ENCODE assay signal across 13 cellular contexts in genomic region chrX:151975228-151975593, GRCh38. TPM values are rescaled to one million over a fixed set of nuclear protein-coding genes. Genes with fewer than 3 reads are reported as not detected.
DNase-seq lines count a peak whose midpoint lies in the region; ATAC-seq, FAIRE-seq and TF ChIP-seq lines count a peak whose summit lies in the region.
"Had no signal": no experiment of that assay in that cellular context is flagged by ENCODE, and none has a peak within 500 bp of the region (broad histone marks: within the 10 kb centered on the region; RNA-seq: fewer than 3 reads in every experiment).

No MANE protein-coding gene starts in this region.

- peaks cover 9% of the 10 kb centered on the region for H3K27me3 Mint-ChIP-seq in mesothelial cell of epicardium (ENCODE audit: low read depth)

- DNase-seq in A549 (ENCODE audit: low read depth in 1 of 2, low spot score in 1 of 2) (no peak), bronchial epithelial cell (ENCODE audit: low read depth) (no peak), mesothelial cell of epicardium (ENCODE audit: low spot score in 2 of 2, unreplicated experiment in 2 of 2) (no peak), upper lobe of left lung (no peak)
- no peak for DNase-seq in effector CD8-positive, alpha-beta T cell (lab: John Stamatoyannopoulos, UW)
- DNase-seq: activated gamma-delta T cell treated with Interleukin-2 at 50 U/mL for 16 hours had no signal

- peaks cover 45% of the 10 kb centered on the region for H3K4me1 Mint-ChIP-seq in mesothelial cell of epicardium

- ATAC-seq in A549 (no peak), GM18858 (IDR thresholded peaks at IDR 0.05; ENCODE audit: unreplicated experiment) (no peak), HG02798 (IDR thresholded peaks at IDR 0.05; ENCODE audit: poor library complexity, unreplicated experiment) (no peak), upper lobe of left lung (ENCODE audit: low FRiP score in 2 of 2) (no peak)

- no peaks in the 10 kb centered on the region for H3K36me3 ChIP-seq in HUES64 (ENCODE audit: insufficient read depth, low read length)
- H3K36me3 ChIP-seq in bronchial epithelial cell (ENCODE audit: control insufficient read depth, insufficient read depth, low read length), result no peaks in the 10 kb centered on the region
- no peaks in the 10 kb centered on the region for H3K36me3 ChIP-seq in upper lobe of left lung

- H3K4me2 ChIP-seq in A549, result peak overlapping the region; percentile 98

- no peak overlapping the region for H3K9ac ChIP-seq in HUES64 (ENCODE audit: low read depth, low read length)

- peak overlapping the region; percentile 57 for H3K4me3 Mint-ChIP-seq in mesothelial cell of epicardium

- H3K36me3 Mint-ChIP-seq in mesothelial cell of epicardium, result no peaks in the 10 kb centered on the region

- TF ChIP-seq EP300 in A549 (IDR thresholded peaks at IDR 0.05), result no peak
- no peak for TF ChIP-seq EP300 in upper lobe of left lung (IDR thresholded peaks at IDR 0.05)

- peak overlapping the region; percentile 44 for H3K27ac Mint-ChIP-seq in mesothelial cell of epicardium

- peaks cover 30% of the 10 kb centered on the region for H3K27me3 ChIP-seq in HUES64 (ENCODE audit: insufficient read depth, low read length)
- no peaks in the 10 kb centered on the region for H3K27me3 ChIP-seq in bronchial epithelial cell (ENCODE audit: control insufficient read depth, insufficient read depth, low read length)
- H3K27me3 ChIP-seq in upper lobe of left lung, result peaks cover 0 to 6% (median 0%) of the 10 kb centered on the region in 4 donors
- H3K27me3 ChIP-seq: testis had no signal

- H3K27ac ChIP-seq in A549, result peak overlapping the region; percentile 96 to 97
- no peak overlapping the region for H3K27ac ChIP-seq in HUES64 (ENCODE audit: low read depth, low read length)
- no peak overlapping the region for H3K27ac ChIP-seq in upper lobe of left lung
- H3K27ac ChIP-seq: testis had no signal

- H3K9me3 ChIP-seq in A549 (no peaks in the 10 kb centered on the region), HUES64 (ENCODE audit: insufficient read depth, low read depth, low read length) (no peaks in the 10 kb centered on the region), upper lobe of left lung (no peaks in the 10 kb centered on the region)
- H3K9me3 ChIP-seq: testis had no signal

- FAIRE-seq in A549 (lab: Jason Lieb, UNC) (no peak), bronchial epithelial cell (lab: Jason Lieb, UNC) (no peak)
- FAIRE-seq: D721Med had no signal

- H3K4me1 ChIP-seq in A549, result peaks cover 31% of the 10 kb centered on the region
- no peaks in the 10 kb centered on the region for H3K4me1 ChIP-seq in HUES64 (ENCODE audit: insufficient read depth, low read length)
- peaks cover 0 to 4% (median 0%) of the 10 kb centered on the region in 4 donors for H3K4me1 ChIP-seq in upper lobe of left lung
- H3K4me1 ChIP-seq: testis had no signal

- TF ChIP-seq POLR2A in A549 (IDR thresholded peaks at IDR 0.05; ENCODE audit: low read length) (no peak), upper lobe of left lung (IDR thresholded peaks at IDR 0.05) (no peak)

- peak overlapping the region; percentile 76 for H3K4me3 ChIP-seq in A549
- H3K4me3 ChIP-seq in HUES64 (ENCODE audit: low read length), result peak overlapping the region; percentile 45
- peak overlapping the region; percentile 58 for H3K4me3 ChIP-seq in bronchial epithelial cell (ENCODE audit: low read depth, low read length)
- H3K4me3 ChIP-seq in upper lobe of left lung, result no peak overlapping the region

- POLR2A ChIA-PET in A549 (lab: Yijun Ruan, JAX), result no interaction called here

- TF ChIP-seq CTCF in A549 (IDR thresholded peaks at IDR 0.05), result no peak
- TF ChIP-seq CTCF in bronchial epithelial cell (IDR thresholded peaks at IDR 0.05; ENCODE audit: insufficient read depth, low read length, severe bottlenecking), result no peak
- TF ChIP-seq CTCF in mesothelial cell of epicardium (IDR thresholded peaks at IDR 0.05; ENCODE audit: unreplicated experiment), result no peak
- no peak for TF ChIP-seq CTCF in upper lobe of left lung (IDR thresholded peaks at IDR 0.05)

- CTCF ChIA-PET in A549 (lab: Yijun Ruan, JAX), result interaction anchor here (1.2 to 2.9 kb wide), 2 partner anchors 11 to 222 kb away, joined by 3 to 11 read pairs; no protein-coding TSS in a partner anchor

- TF ChIP-seq RAD21 in A549 (conservative IDR thresholded peaks at IDR 0.05 in 1 of 2, IDR thresholded peaks at IDR 0.05 in 1 of 2), result no peak

- WGBS in A549 (ENCODE audit: missing lambda C conversion rate), result 62% methylated on average over 6 of the region's 8 CpGs
- WGBS in HUES64, result 83% methylated on average over 8 of the region's 8 CpGs
- 71 to 84% methylated on average over 3 to 8 of the region's 8 CpGs for WGBS in upper lobe of left lung, 2 donors

- H3K9me3 Mint-ChIP-seq in mesothelial cell of epicardium, result peaks cover 4% of the 10 kb centered on the region

TF ChIP-seq in A549, 52 proteins besides CTCF, POLR2A, EP300 and RAD21:
- TF ChIP-seq SMC3 (IDR thresholded peaks at IDR 0.05) (no peak), USF2 (IDR thresholded peaks at IDR 0.05) (no peak), CBX2 (IDR thresholded peaks at IDR 0.05; ENCODE audit: borderline replicate concordance, low read depth) (no peak), PHF8 (IDR thresholded peaks at IDR 0.05; ENCODE audit: borderline replicate concordance, low read depth) (no peak), MAFK (IDR thresholded peaks at IDR 0.05; ENCODE audit: partially characterized antibody) (no peak), ESRRA (IDR thresholded peaks at IDR 0.05; ENCODE audit: borderline replicate concordance, low read length) (no peak), HOXA7 (CRISPR knock-in tag; IDR thresholded peaks at IDR 0.05) (no peak), NR3C1 (IDR thresholded peaks at IDR 0.05) (no peak)

RNA-seq across cellular contexts. Expression of gene GABRE, which starts 0.7 kb away (rescaled TPM):
- polyA plus RNA-seq in A549 (2011; rRNA removed) (92.4 and 101 TPM in 2 replicates), A549 (2017; fragmentation: RNase III; extraction: RNeasy Plus Mini Kit Qiagen cat#74134 plus additional on column Dnase treatment) (60.7 to 80.3 TPM (median 64.0 TPM) in 3 replicates)
- 32.2 and 52.7 TPM in 2 replicates for polyA plus RNA-seq in A549 (2012; cell fraction: cytosol; rRNA removed)
- 165 and 309 TPM in 2 replicates for polyA plus RNA-seq in A549 (2012; cell fraction: nucleus; rRNA removed)
- polyA minus RNA-seq in A549 (2011; rRNA and poly(A)+ RNA removed), result 258 and 321 TPM in 2 replicates
- 1.7 TPM for polyA plus RNA-seq in HUES64 (2013, experiment 1 of 2)
- polyA plus RNA-seq in HUES64 (2013, experiment 2 of 2), result 1.8 TPM
- total RNA-seq in bronchial epithelial cell (29.2 and 32.1 TPM in 2 replicates), mesothelial cell of epicardium (190 to 220 TPM (median 202 TPM) in 3 replicates), upper lobe of left lung (100 to 1,000 TPM in 1 of 6 donors, 10 to 100 TPM in 5; 21.7 to 139 (median 41.8) TPM)
- total RNA-seq: activated CD8-positive, alpha-beta memory T cell treated with anti-CD3 and anti-CD28 coated beads for 36 hours; SK-MEL-5 had no signal

Comparison
In these comparisons a context has a peak if more than half of its experiments do, and no peak if none do; other contexts are left out.
1. H3K27ac ChIP-seq: peak in A549 (2 of 2); none in HUES64 (single experiment) and upper lobe of left lung (0 of 4).
2. H3K4me3 ChIP-seq: peak in A549 (single experiment), HUES64 (single experiment) and bronchial epithelial cell (single experiment); none in upper lobe of left lung (0 of 4).